11 cellular contexts compared by ENCODE assay signal in genomic region chr12:104485651-104486341, GRCh38. TPM values are rescaled to one million over a fixed set of nuclear protein-coding genes. Genes with fewer than 3 reads are reported as not detected.
A peak's percentile ranks its signal among the peaks of the same experiment; 100 is the strongest.
DNase-seq lines count a peak whose midpoint lies in the region; ATAC-seq lines count a peak whose summit lies in the region.
"Had no signal": no experiment of that assay in that cellular context is flagged by ENCODE, and none has a peak within 500 bp of the region (broad histone marks: within the 10 kb centered on the region; RNA-seq: fewer than 3 reads in every experiment).

No MANE protein-coding gene starts in this region.

- H3K4ac ChIP-seq in trophoblast cell (ENCODE audit: low read depth, low read length): no peak overlapping the region

- peak overlapping the region; percentile 23 for H3K23ac ChIP-seq in trophoblast cell (ENCODE audit: low read length)

- no peak overlapping the region for H4K91ac ChIP-seq in trophoblast cell (ENCODE audit: low read depth, low read length)

- H4K8ac ChIP-seq in trophoblast cell (ENCODE audit: low read depth, low read length): no peak overlapping the region

- peaks cover 0 to 7% of the 10 kb centered on the region in 2 experiments for H3K36me3 ChIP-seq in trophoblast cell (ENCODE audit: control insufficient read depth in 1 of 2, insufficient read depth in 2 of 2, low read length in 2 of 2)
- H3K36me3 ChIP-seq: gastrocnemius medialis had no signal

- peak; percentile 34 for ATAC-seq in GM18907 (IDR thresholded peaks at IDR 0.05; ENCODE audit: unreplicated experiment)
- ATAC-seq in GM21619 (IDR thresholded peaks at IDR 0.05; ENCODE audit: unreplicated experiment): no peak
- no peak for ATAC-seq in GM21367 (IDR thresholded peaks at IDR 0.05; ENCODE audit: unreplicated experiment)
- ATAC-seq: gastrocnemius medialis had no signal

- H3K4me1 ChIP-seq in trophoblast cell (ENCODE audit: control insufficient read depth in 1 of 2, insufficient read depth in 2 of 2, low read length in 2 of 2): no peaks in the 10 kb centered on the region

- H3K79me2 ChIP-seq in trophoblast cell (ENCODE audit: control insufficient read depth, insufficient read depth, low read length, poor library complexity): peaks cover 2% of the 10 kb centered on the region

- no peak overlapping the region for H3K4me2 ChIP-seq in trophoblast cell (ENCODE audit: low read length)

- no CpG with 5 or more reads among the region's 11 CpGs for WGBS in trophoblast cell (ENCODE audit: extremely low coverage, insufficient coverage, insufficient read length)

- DNase-seq in OCI-M1 (lab: John Stamatoyannopoulos, UW) (peak; percentile 35), trophoblast cell (no peak), RKO (ENCODE audit: low spot score) (no peak), GOT3 (lab: John Stamatoyannopoulos, UW) (no peak)
- DNase-seq in activated T-cell treated with anti-CD3 and anti-CD28 coated beads, Interleukin-2, amount 50 U/mL, for 48 hours: peak; percentile 58 to 67
- DNase-seq: EL, gastrocnemius medialis had no signal

- H3K4me3 ChIP-seq in trophoblast cell (ENCODE audit: low read depth, low read length): no peak overlapping the region
- H3K4me3 ChIP-seq: gastrocnemius medialis had no signal

- H2AK5ac ChIP-seq in trophoblast cell (ENCODE audit: low read length): no peak overlapping the region

- peaks cover 2% of the 10 kb centered on the region for H3K9me3 ChIP-seq in trophoblast cell (ENCODE audit: insufficient read depth, low read depth, low read length)
- H3K9me3 ChIP-seq: gastrocnemius medialis had no signal

- H3K27ac ChIP-seq in trophoblast cell (ENCODE audit: low read depth, low read length): no peak overlapping the region
- H3K27ac ChIP-seq: gastrocnemius medialis, RWPE1 had no signal

- no peak overlapping the region for H2BK120ac ChIP-seq in trophoblast cell (ENCODE audit: insufficient read depth, low read length, poor library complexity)

- H4K12ac ChIP-seq in trophoblast cell (ENCODE audit: low read depth, low read length): no peak overlapping the region

- no peaks in the 10 kb centered on the region for H3K79me1 ChIP-seq in trophoblast cell (ENCODE audit: low read length)

- H3K18ac ChIP-seq in trophoblast cell (ENCODE audit: low read length): no peak overlapping the region

- no peak overlapping the region for H3K9ac ChIP-seq in trophoblast cell (ENCODE audit: low read length)

- H2BK12ac ChIP-seq in trophoblast cell (ENCODE audit: low read length): no peak overlapping the region

- H3K27me3 ChIP-seq in trophoblast cell (ENCODE audit: insufficient read depth, low read length): no peaks in the 10 kb centered on the region
- H3K27me3 ChIP-seq: gastrocnemius medialis had no signal

- H2AFZ ChIP-seq in trophoblast cell (ENCODE audit: insufficient read depth, low read length, poor library complexity): no peak overlapping the region

- H3K14ac ChIP-seq in trophoblast cell (ENCODE audit: low read length): no peak overlapping the region

- no peak overlapping the region for H2BK5ac ChIP-seq in trophoblast cell (ENCODE audit: low read depth, low read length, poor library complexity)

RNA-seq across cellular contexts. Expression of gene CHST11, which starts 29.0 kb away (rescaled TPM):
- 22.6 and 22.9 TPM in 2 replicates for polyA plus RNA-seq in trophoblast cell (2013)

Comparison
In these comparisons a context has a peak if more than half of its experiments do, and no peak if none do; other contexts are left out.
1. DNase-seq: peak in OCI-M1 (single experiment) and activated T-cell treated with anti-CD3 and anti-CD28 coated beads, Interleukin-2, amount 50 U/mL, for 48 hours (2 of 2); none in trophoblast cell (0 of 2), RKO (single experiment) and GOT3 (single experiment).